Comparison of ENCODE assay signal across 2 cellular contexts in genomic region chr1:44803062-44803311, GRCh38.
TF ChIP-seq lines count a peak whose summit lies in the region.

No MANE protein-coding gene starts in this region.

TF ChIP-seq in SK-N-SH, 30 proteins besides CTCF, POLR2A, EP300 and RAD21:
- TF ChIP-seq RFX5 (IDR thresholded peaks at IDR 0.05; ENCODE audit: low read length) (no peak), FOXJ3 (CRISPR knock-in tag; IDR thresholded peaks at IDR 0.05) (no peak), MAX (IDR thresholded peaks at IDR 0.05; ENCODE audit: low read depth) (no peak), POLR2AphosphoS5 (IDR thresholded peaks at IDR 0.05; ENCODE audit: low read depth, low read length) (no peak), GATA2 (CRISPR knock-in tag; IDR thresholded peaks at IDR 0.05) (no peak), YY1 (IDR thresholded peaks at IDR 0.05; ENCODE audit: low read depth) (no peak)
- TF ChIP-seq, protein P1, sequence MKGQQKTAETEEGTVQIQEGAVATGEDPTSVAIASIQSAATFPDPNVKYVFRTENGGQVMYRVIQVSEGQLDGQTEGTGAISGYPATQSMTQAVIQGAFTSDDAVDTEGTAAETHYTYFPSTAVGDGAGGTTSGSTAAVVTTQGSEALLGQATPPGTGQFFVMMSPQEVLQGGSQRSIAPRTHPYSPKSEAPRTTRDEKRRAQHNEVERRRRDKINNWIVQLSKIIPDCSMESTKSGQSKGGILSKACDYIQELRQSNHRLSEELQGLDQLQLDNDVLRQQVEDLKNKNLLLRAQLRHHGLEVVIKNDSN (IDR thresholded peaks at IDR 0.05; ENCODE audit: borderline replicate concordance, low read depth): no peak
- TF ChIP-seq, protein P2, sequence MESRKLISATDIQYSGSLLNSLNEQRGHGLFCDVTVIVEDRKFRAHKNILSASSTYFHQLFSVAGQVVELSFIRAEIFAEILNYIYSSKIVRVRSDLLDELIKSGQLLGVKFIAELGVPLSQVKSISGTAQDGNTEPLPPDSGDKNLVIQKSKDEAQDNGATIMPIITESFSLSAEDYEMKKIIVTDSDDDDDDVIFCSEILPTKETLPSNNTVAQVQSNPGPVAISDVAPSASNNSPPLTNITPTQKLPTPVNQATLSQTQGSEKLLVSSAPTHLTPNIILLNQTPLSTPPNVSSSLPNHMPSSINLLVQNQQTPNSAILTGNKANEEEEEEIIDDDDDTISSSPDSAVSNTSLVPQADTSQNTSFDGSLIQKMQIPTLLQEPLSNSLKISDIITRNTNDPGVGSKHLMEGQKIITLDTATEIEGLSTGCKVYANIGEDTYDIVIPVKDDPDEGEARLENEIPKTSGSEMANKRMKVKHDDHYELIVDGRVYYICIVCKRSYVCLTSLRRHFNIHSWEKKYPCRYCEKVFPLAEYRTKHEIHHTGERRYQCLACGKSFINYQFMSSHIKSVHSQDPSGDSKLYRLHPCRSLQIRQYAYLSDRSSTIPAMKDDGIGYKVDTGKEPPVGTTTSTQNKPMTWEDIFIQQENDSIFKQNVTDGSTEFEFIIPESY (IDR thresholded peaks at IDR 0.05; ENCODE audit: borderline replicate concordance, low read depth): no peak
- TF ChIP-seq, protein P3, sequence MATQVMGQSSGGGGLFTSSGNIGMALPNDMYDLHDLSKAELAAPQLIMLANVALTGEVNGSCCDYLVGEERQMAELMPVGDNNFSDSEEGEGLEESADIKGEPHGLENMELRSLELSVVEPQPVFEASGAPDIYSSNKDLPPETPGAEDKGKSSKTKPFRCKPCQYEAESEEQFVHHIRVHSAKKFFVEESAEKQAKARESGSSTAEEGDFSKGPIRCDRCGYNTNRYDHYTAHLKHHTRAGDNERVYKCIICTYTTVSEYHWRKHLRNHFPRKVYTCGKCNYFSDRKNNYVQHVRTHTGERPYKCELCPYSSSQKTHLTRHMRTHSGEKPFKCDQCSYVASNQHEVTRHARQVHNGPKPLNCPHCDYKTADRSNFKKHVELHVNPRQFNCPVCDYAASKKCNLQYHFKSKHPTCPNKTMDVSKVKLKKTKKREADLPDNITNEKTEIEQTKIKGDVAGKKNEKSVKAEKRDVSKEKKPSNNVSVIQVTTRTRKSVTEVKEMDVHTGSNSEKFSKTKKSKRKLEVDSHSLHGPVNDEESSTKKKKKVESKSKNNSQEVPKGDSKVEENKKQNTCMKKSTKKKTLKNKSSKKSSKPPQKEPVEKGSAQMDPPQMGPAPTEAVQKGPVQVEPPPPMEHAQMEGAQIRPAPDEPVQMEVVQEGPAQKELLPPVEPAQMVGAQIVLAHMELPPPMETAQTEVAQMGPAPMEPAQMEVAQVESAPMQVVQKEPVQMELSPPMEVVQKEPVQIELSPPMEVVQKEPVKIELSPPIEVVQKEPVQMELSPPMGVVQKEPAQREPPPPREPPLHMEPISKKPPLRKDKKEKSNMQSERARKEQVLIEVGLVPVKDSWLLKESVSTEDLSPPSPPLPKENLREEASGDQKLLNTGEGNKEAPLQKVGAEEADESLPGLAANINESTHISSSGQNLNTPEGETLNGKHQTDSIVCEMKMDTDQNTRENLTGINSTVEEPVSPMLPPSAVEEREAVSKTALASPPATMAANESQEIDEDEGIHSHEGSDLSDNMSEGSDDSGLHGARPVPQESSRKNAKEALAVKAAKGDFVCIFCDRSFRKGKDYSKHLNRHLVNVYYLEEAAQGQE (IDR thresholded peaks at IDR 0.05; ENCODE audit: low read depth, low read length): no peak

TF ChIP-seq in SK-N-SH treated with all-trans-retinoic acid at 6 μM for 48 hours, 23 proteins besides CTCF, POLR2A, EP300 and RAD21:
- TF ChIP-seq OSR1 (CRISPR knock-in tag; IDR thresholded peaks at IDR 0.05) (no peak), GLIS3 (CRISPR knock-in tag; IDR thresholded peaks at IDR 0.05) (no peak), TSHZ2 (CRISPR knock-in tag; IDR thresholded peaks at IDR 0.05) (no peak), ARNTL (CRISPR knock-in tag; IDR thresholded peaks at IDR 0.05; ENCODE audit: borderline replicate concordance, low read depth) (no peak), ZNF565 (CRISPR knock-in tag; conservative IDR thresholded peaks at IDR 0.05; ENCODE audit: low read depth) (no peak), ZNF8 (CRISPR knock-in tag; IDR thresholded peaks at IDR 0.05) (no peak), PPARA (CRISPR knock-in tag; IDR thresholded peaks at IDR 0.05; ENCODE audit: borderline replicate concordance) (no peak), ISL1 (CRISPR knock-in tag; IDR thresholded peaks at IDR 0.05) (no peak), TCF4 (CRISPR knock-in tag; IDR thresholded peaks at IDR 0.05; ENCODE audit: borderline replicate concordance) (no peak)
- TF ChIP-seq, protein P4, sequence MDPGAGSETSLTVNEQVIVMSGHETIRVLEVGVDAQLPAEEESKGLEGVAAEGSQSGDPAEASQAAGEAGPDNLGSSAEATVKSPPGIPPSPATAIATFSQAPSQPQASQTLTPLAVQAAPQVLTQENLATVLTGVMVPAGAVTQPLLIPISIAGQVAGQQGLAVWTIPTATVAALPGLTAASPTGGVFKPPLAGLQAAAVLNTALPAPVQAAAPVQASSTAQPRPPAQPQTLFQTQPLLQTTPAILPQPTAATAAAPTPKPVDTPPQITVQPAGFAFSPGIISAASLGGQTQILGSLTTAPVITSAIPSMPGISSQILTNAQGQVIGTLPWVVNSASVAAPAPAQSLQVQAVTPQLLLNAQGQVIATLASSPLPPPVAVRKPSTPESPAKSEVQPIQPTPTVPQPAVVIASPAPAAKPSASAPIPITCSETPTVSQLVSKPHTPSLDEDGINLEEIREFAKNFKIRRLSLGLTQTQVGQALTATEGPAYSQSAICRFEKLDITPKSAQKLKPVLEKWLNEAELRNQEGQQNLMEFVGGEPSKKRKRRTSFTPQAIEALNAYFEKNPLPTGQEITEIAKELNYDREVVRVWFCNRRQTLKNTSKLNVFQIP (CRISPR knock-in tag; IDR thresholded peaks at IDR 0.05; ENCODE audit: borderline replicate concordance, low read depth): no peak
- TF ChIP-seq, protein P5, sequence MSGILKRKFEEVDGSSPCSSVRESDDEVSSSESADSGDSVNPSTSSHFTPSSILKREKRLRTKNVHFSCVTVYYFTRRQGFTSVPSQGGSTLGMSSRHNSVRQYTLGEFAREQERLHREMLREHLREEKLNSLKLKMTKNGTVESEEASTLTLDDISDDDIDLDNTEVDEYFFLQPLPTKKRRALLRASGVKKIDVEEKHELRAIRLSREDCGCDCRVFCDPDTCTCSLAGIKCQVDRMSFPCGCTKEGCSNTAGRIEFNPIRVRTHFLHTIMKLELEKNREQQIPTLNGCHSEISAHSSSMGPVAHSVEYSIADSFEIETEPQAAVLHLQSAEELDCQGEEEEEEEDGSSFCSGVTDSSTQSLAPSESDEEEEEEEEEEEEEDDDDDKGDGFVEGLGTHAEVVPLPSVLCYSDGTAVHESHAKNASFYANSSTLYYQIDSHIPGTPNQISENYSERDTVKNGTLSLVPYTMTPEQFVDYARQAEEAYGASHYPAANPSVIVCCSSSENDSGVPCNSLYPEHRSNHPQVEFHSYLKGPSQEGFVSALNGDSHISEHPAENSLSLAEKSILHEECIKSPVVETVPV (CRISPR knock-in tag; IDR thresholded peaks at IDR 0.05): no peak
- TF ChIP-seq, protein P6, sequence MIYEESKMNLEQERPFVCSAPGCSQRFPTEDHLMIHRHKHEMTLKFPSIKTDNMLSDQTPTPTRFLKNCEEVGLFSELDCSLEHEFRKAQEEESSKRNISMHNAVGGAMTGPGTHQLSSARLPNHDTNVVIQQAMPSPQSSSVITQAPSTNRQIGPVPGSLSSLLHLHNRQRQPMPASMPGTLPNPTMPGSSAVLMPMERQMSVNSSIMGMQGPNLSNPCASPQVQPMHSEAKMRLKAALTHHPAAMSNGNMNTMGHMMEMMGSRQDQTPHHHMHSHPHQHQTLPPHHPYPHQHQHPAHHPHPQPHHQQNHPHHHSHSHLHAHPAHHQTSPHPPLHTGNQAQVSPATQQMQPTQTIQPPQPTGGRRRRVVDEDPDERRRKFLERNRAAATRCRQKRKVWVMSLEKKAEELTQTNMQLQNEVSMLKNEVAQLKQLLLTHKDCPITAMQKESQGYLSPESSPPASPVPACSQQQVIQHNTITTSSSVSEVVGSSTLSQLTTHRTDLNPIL (CRISPR knock-in tag; IDR thresholded peaks at IDR 0.05; ENCODE audit: low read depth): no peak
